In the genomic region with DNA sequence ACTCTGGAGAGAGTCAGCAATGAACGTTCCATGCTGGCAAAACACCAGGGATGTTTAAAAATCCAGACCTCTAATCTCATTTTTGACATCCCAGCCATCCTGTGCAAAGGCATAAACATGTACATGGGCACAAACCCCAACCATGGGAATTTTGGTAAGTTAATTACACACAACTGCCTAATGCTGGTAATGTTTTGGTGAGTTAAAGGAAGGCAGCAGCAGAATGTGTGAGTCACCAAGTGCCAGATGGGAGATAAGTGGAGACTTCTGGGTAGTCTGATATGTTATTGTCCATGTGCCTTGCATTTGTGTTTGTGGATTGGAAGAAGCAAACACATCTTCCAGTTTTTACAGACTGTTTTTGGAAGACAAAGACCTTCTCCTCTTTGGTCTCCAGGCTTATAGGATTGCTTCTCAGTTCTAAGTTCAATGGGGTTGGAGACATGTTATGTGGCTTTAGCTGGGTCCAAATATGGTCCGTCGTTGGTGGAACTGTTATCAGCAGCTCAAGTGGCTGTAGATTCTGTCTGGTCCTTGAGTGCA, we compare ENCODE assay signal across 1 cellular context.
TF ChIP-seq lines count a peak whose summit lies in the region.

No MANE protein-coding gene starts in this region.

TF ChIP-seq in H1, 55 proteins besides CTCF, POLR2A, EP300 and RAD21:
- TF ChIP-seq CREB1 (IDR thresholded peaks at IDR 0.05) (no peak), KDM1A (IDR thresholded peaks at IDR 0.05; ENCODE audit: borderline replicate concordance, low read length) (no peak), EGR1 (IDR thresholded peaks at IDR 0.05; ENCODE audit: borderline replicate concordance, low read depth, low read length) (no peak), ZNF274 (IDR thresholded peaks at IDR 0.05; ENCODE audit: borderline replicate concordance, extremely low read depth, low read length) (no peak), RBBP5 (IDR thresholded peaks at IDR 0.05; ENCODE audit: borderline replicate concordance, low read depth, low read length) (no peak), CBX5 (IDR thresholded peaks at IDR 0.05; ENCODE audit: low read depth, low read length) (no peak), JUN (IDR thresholded peaks at IDR 0.05; ENCODE audit: low read depth, low read length) (no peak), YY1 (IDR thresholded peaks at IDR 0.05; ENCODE audit: low read depth, low read length) (no peak), CEBPB (IDR thresholded peaks at IDR 0.05; ENCODE audit: low read depth, low read length) (no peak), POLR2AphosphoS5 (IDR thresholded peaks at IDR 0.05; ENCODE audit: low read depth, low read length) (no peak), SRF (IDR thresholded peaks at IDR 0.05; ENCODE audit: low read depth, low read length) (no peak), SP1 (IDR thresholded peaks at IDR 0.05; ENCODE audit: low read depth, low read length) (no peak), TBP (IDR thresholded peaks at IDR 0.05; ENCODE audit: low read depth, low read length) (no peak), BCL11A (IDR thresholded peaks at IDR 0.05; ENCODE audit: low read depth in 2 of 2, low read length in 2 of 2) (no peak), ATF3 (IDR thresholded peaks at IDR 0.05; ENCODE audit: insufficient read depth, low read depth, low read length) (no peak), NANOG (IDR thresholded peaks at IDR 0.05; ENCODE audit: insufficient read depth, low read depth, low read length, poor library complexity, severe bottlenecking) (no peak), HDAC2 (IDR thresholded peaks at IDR 0.05; ENCODE audit: borderline replicate concordance in 1 of 2, low read depth in 2 of 2, low read length in 2 of 2) (no peak), TCF12 (IDR thresholded peaks at IDR 0.05; ENCODE audit: low read depth, low read length) (no peak)
